In the genomic region with DNA sequence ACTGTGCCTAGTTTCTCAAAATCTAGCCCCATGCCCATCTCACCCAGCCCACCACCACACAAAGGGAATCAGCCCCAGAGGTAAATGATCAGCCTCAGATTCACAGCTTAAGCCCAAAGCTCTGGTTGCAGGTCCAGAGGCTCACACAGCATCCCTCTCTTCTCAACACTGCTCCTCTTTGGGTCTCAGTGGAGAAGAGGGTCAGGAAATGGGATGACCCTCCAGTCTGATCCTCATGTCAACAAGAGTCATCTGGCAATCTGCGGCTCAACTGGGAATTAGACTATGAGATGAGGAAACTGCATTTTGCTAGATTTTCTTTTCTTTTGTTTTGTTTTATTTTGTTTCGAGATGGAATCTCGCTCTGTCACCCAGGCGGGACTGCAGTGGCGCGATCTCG, we compare ENCODE assay signal across 22 cellular contexts.
DNase-seq lines count a peak whose midpoint lies in the region; ATAC-seq and TF ChIP-seq lines count a peak whose summit lies in the region.
"Had no signal": no experiment of that assay in that cellular context is flagged by ENCODE, and none has a peak within 500 bp of the region (broad histone marks: within the 10 kb centered on the region; RNA-seq: fewer than 3 reads in every experiment).

No MANE protein-coding gene starts in this region.

- H3K36me3 ChIP-seq in esophagus muscularis mucosa (peaks cover 4 to 67% (median 46%) of the 10 kb centered on the region in 4 donors), psoas muscle (ENCODE audit: insufficient read depth in 1 of 2, low read depth in 1 of 2) (peaks cover 0 to 41% of the 10 kb centered on the region in 2 donors), tibial nerve (peaks cover 0 to 12% (median 0%) of the 10 kb centered on the region in 3 donors), SK-N-SH (replicated peaks in 1 of 2; ENCODE audit: control insufficient read depth in 1 of 2, insufficient read depth in 2 of 2, low read length in 1 of 2) (no peaks in the 10 kb centered on the region)
- H3K36me3 ChIP-seq: HAP-1 had no signal

- peak overlapping the region in 3 of 4 donors; percentile 7 to 54 (median 37) for H3K4me3 ChIP-seq in esophagus muscularis mucosa
- H3K4me3 ChIP-seq in psoas muscle: no peak overlapping the region
- peak overlapping the region in 3 of 4 donors; percentile 1 to 44 (median 30) for H3K4me3 ChIP-seq in tibial nerve
- no peak overlapping the region for H3K4me3 ChIP-seq in SK-N-SH (ENCODE audit: low read depth in 2 of 2, low read length in 1 of 2)
- H3K4me3 ChIP-seq: HAP-1, skin epidermis, upper lobe of left lung had no signal

- H3K9me2 ChIP-seq in SK-N-SH: no peaks in the 10 kb centered on the region

- ATAC-seq in psoas muscle: no peak
- no peak for ATAC-seq in HG02588 (IDR thresholded peaks at IDR 0.05; ENCODE audit: unreplicated experiment)

- H3K27ac ChIP-seq in angular gyrus (ENCODE audit: low read depth, low read length): peak overlapping the region; percentile 17
- peak overlapping the region; percentile 85 to 97 (median 94) for H3K27ac ChIP-seq in esophagus muscularis mucosa (replicated peaks in 1 of 4)
- peak overlapping the region; percentile 93 for H3K27ac ChIP-seq in psoas muscle
- peak overlapping the region; percentile 82 to 92 (median 88) for H3K27ac ChIP-seq in tibial nerve
- no peak overlapping the region for H3K27ac ChIP-seq in SK-N-SH (ENCODE audit: low read depth in 2 of 2, low read length in 1 of 2)
- H3K27ac ChIP-seq: KMS-11, upper lobe of left lung had no signal

- no peaks in the 10 kb centered on the region for H3K79me2 ChIP-seq in SK-N-SH (ENCODE audit: insufficient read depth)

- H2AFZ ChIP-seq in SK-N-SH (ENCODE audit: low read depth): no peak overlapping the region

- CTCF ChIA-PET in SK-N-SH (lab: Yijun Ruan, JAX): interaction anchor here (1.4 to 2.4 kb wide), 2 partner anchors 14 to 184 kb away, joined by 4 to 13 read pairs; no protein-coding TSS in a partner anchor

- no peak for TF ChIP-seq CTCF in esophagus muscularis mucosa (IDR thresholded peaks at IDR 0.05)
- TF ChIP-seq CTCF in psoas muscle (IDR thresholded peaks at IDR 0.05): no peak
- no peak for TF ChIP-seq CTCF in tibial nerve (IDR thresholded peaks at IDR 0.05)
- TF ChIP-seq CTCF in SK-N-SH (IDR thresholded peaks at IDR 0.05): no peak

- TF ChIP-seq EP300 in esophagus muscularis mucosa (IDR thresholded peaks at IDR 0.05) (no peak), tibial nerve (IDR thresholded peaks at IDR 0.05) (peak in 1 of 2 donors; percentile 32), SK-N-SH (IDR thresholded peaks at IDR 0.05; ENCODE audit: borderline replicate concordance in 1 of 2, low read depth in 1 of 2, low read length in 1 of 2) (no peak)

- no peaks in the 10 kb centered on the region for H3F3A ChIP-seq in SK-N-SH (replicated peaks; ENCODE audit: insufficient read depth)

- TF ChIP-seq RAD21 in SK-N-SH (IDR thresholded peaks at IDR 0.05; ENCODE audit: low read length): no peak

- no peaks in the 10 kb centered on the region for H4K20me1 ChIP-seq in SK-N-SH (ENCODE audit: insufficient read depth)

- H3K27me3 ChIP-seq in esophagus muscularis mucosa (no peaks in the 10 kb centered on the region), psoas muscle (ENCODE audit: insufficient read depth in 3 of 3, low read length in 2 of 3) (no peaks in the 10 kb centered on the region), tibial nerve (no peaks in the 10 kb centered on the region), SK-N-SH (ENCODE audit: insufficient read depth) (no peaks in the 10 kb centered on the region)
- H3K27me3 ChIP-seq: upper lobe of left lung had no signal

- no peak overlapping the region for H3K4me2 ChIP-seq in SK-N-SH
- H3K4me2 ChIP-seq: KMS-11 had no signal

- H3K9me3 ChIP-seq in esophagus muscularis mucosa (no peaks in the 10 kb centered on the region), psoas muscle (no peaks in the 10 kb centered on the region), tibial nerve (no peaks in the 10 kb centered on the region), SK-N-SH (no peaks in the 10 kb centered on the region)
- H3K9me3 ChIP-seq: HAP-1, upper lobe of left lung had no signal

- no peak overlapping the region for H3K9ac ChIP-seq in SK-N-SH
- H3K9ac ChIP-seq: KMS-11 had no signal

- intact Hi-C loops in esophagus muscularis mucosa (cut with DNase I) (no loop called here), psoas muscle (cut with DNase I) (no loop called here)

- no peak for TF ChIP-seq POLR2A in esophagus muscularis mucosa (IDR thresholded peaks at IDR 0.05; ENCODE audit: low read depth)
- no peak for TF ChIP-seq POLR2A in tibial nerve (IDR thresholded peaks at IDR 0.05)

- 87% methylated on average over 7 of the region's 7 CpGs for WGBS in esophagus muscularis mucosa
- WGBS in psoas muscle, 3 donors: 84 to 89% (median 87%) methylated on average over 7 of the region's 7 CpGs
- WGBS in tibial nerve, 2 donors: 59 to 61% methylated on average over 7 of the region's 7 CpGs
- WGBS in SK-N-SH (ENCODE audit: low lambda C conversion rate): 91% methylated on average over 7 of the region's 7 CpGs

- no peak for DNase-seq in esophagus muscularis mucosa (ENCODE audit: extremely low spot score)
- DNase-seq in psoas muscle: no peak
- DNase-seq in tibial nerve (ENCODE audit: low spot score in 2 of 2): peak in 1 of 2 donors; percentile 53
- no peak for DNase-seq in SK-N-SH
- DNase-seq in DMS153 treated with DMSO at 0.1 percent for 48 hours (lab: John Stamatoyannopoulos, UW; ENCODE audit: unreplicated experiment): no peak
- DNase-seq: activated CD4-positive, alpha-beta memory T cell treated with anti-CD3 and anti-CD28 coated beads, Interleukin-2, amount 10 ng/mL, durations not matched to agents 7 days and 5 days; activated CD8-positive, alpha-beta memory T cell treated with anti-CD3 and anti-CD28 coated beads, Interleukin-2, amount 50 U/mL, for 48 hours; anterior cingulate cortex; Calu3; cerebellar nuclear complex; effector CD4-positive, alpha-beta T cell; kidney glomerular epithelial cell; mammary epithelial cell; NCI-H146; NCI-H2107; NCI-H774; upper lobe of left lung had no signal

- POLR2A ChIA-PET in SK-N-SH (lab: Yijun Ruan, JAX): no interaction called here

- peaks cover 62 to 100% (median 99%) of the 10 kb centered on the region in 4 donors for H3K4me1 ChIP-seq in esophagus muscularis mucosa
- H3K4me1 ChIP-seq in psoas muscle: peaks cover 43% of the 10 kb centered on the region
- peaks cover 0 to 77% (median 24%) of the 10 kb centered on the region in 4 donors for H3K4me1 ChIP-seq in tibial nerve
- no peaks in the 10 kb centered on the region; a peak in 1 of 4 replicates for H3K4me1 ChIP-seq in SK-N-SH (ENCODE audit: control insufficient read depth in 1 of 2, insufficient read depth in 2 of 2, low read depth in 1 of 2, low read length in 1 of 2)
- H3K4me1 ChIP-seq: HAP-1, upper lobe of left lung had no signal

TF ChIP-seq in SK-N-SH, 30 proteins besides CTCF, POLR2A, EP300 and RAD21 (continues in another document):
- no peak for TF ChIP-seq TCF12 (IDR thresholded peaks at IDR 0.05)
- TF ChIP-seq, protein P1, sequence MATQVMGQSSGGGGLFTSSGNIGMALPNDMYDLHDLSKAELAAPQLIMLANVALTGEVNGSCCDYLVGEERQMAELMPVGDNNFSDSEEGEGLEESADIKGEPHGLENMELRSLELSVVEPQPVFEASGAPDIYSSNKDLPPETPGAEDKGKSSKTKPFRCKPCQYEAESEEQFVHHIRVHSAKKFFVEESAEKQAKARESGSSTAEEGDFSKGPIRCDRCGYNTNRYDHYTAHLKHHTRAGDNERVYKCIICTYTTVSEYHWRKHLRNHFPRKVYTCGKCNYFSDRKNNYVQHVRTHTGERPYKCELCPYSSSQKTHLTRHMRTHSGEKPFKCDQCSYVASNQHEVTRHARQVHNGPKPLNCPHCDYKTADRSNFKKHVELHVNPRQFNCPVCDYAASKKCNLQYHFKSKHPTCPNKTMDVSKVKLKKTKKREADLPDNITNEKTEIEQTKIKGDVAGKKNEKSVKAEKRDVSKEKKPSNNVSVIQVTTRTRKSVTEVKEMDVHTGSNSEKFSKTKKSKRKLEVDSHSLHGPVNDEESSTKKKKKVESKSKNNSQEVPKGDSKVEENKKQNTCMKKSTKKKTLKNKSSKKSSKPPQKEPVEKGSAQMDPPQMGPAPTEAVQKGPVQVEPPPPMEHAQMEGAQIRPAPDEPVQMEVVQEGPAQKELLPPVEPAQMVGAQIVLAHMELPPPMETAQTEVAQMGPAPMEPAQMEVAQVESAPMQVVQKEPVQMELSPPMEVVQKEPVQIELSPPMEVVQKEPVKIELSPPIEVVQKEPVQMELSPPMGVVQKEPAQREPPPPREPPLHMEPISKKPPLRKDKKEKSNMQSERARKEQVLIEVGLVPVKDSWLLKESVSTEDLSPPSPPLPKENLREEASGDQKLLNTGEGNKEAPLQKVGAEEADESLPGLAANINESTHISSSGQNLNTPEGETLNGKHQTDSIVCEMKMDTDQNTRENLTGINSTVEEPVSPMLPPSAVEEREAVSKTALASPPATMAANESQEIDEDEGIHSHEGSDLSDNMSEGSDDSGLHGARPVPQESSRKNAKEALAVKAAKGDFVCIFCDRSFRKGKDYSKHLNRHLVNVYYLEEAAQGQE (IDR thresholded peaks at IDR 0.05; ENCODE audit: low read depth, low read length): no peak
- TF ChIP-seq GABPA (IDR thresholded peaks at IDR 0.05; ENCODE audit: low read depth): no peak
- no peak for TF ChIP-seq MXI1 (IDR thresholded peaks at IDR 0.05; ENCODE audit: low read depth, low read length)
- TF ChIP-seq, protein P2, sequence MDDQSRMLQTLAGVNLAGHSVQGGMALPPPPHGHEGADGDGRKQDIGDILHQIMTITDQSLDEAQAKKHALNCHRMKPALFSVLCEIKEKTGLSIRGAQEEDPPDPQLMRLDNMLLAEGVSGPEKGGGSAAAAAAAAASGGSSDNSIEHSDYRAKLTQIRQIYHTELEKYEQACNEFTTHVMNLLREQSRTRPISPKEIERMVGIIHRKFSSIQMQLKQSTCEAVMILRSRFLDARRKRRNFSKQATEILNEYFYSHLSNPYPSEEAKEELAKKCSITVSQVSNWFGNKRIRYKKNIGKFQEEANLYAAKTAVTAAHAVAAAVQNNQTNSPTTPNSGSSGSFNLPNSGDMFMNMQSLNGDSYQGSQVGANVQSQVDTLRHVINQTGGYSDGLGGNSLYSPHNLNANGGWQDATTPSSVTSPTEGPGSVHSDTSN (IDR thresholded peaks at IDR 0.05): no peak
- no peak for TF ChIP-seq ELF1 (IDR thresholded peaks at IDR 0.05)

Comparison
In these comparisons a context has a peak if more than half of its experiments do, and no peak if none do; other contexts are left out.
1. H3K27ac ChIP-seq: peak in angular gyrus (single experiment), esophagus muscularis mucosa (4 of 4), psoas muscle (single experiment) and tibial nerve (4 of 4); none in SK-N-SH (0 of 2).
2. H3K4me3 ChIP-seq: peak in esophagus muscularis mucosa (3 of 4) and tibial nerve (3 of 4); none in psoas muscle (single experiment) and SK-N-SH (0 of 2).